12 cellular contexts compared by ENCODE assay signal in the genomic region with DNA sequence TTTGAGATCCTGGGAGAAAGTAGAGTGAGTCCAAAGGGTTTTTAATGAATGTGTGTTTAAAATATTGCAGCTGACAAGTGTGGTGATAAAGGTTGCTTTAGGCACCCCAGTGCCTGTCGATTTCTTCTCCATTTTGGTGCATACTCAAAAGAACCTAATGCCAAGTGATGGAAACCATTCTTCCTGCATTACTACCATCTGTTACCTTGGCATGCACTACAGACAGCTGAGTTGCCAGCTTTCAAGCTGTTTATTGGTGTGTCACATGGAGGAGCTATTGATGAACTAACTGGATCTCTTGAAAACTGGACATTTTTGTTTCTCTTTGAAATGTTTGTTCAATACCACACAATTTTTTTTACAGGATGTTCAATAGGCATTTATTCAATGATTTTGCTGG.
DNase-seq lines count a peak whose midpoint lies in the region; ATAC-seq and TF ChIP-seq lines count a peak whose summit lies in the region.
"Had no signal": no experiment of that assay in that cellular context is flagged by ENCODE, and none has a peak within 500 bp of the region (broad histone marks: within the 10 kb centered on the region; RNA-seq: fewer than 3 reads in every experiment).

No MANE protein-coding gene starts in this region.

- in situ Hi-C loops in G401 (cut with HindIII; ENCODE audit: low sequenced_read_pairs): no loop called here

- H3K27ac Mint-ChIP-seq in brain (peak overlapping the region in 4 of 5 experiments; percentile 63 to 94 (median 80)), immature natural killer cell (no peak overlapping the region)
- H3K27ac Mint-ChIP-seq in activated CD8-positive, alpha-beta memory T cell treated with anti-CD3 and anti-CD28 coated beads, Interleukin-2, amount 10 ng/mL, durations not matched to agents 7 days and 5 days: no peak overlapping the region
- H3K27ac Mint-ChIP-seq: CD14-positive monocyte; CD8-positive, alpha-beta T cell had no signal

- peak overlapping the region in 2 of 5 experiments; percentile 20 to 60 for H3K4me3 Mint-ChIP-seq in brain
- H3K4me3 Mint-ChIP-seq in activated CD8-positive, alpha-beta memory T cell treated with anti-CD3 and anti-CD28 coated beads, Interleukin-2, amount 10 ng/mL, durations not matched to agents 7 days and 5 days: no peak overlapping the region
- no peak overlapping the region for H3K4me3 Mint-ChIP-seq in immature natural killer cell
- H3K4me3 Mint-ChIP-seq: CD14-positive monocyte; CD8-positive, alpha-beta T cell had no signal

- no peak for TF ChIP-seq CTCF in brain (conservative IDR thresholded peaks at IDR 0.05)

- H3K36me3 Mint-ChIP-seq in brain (no peaks in the 10 kb centered on the region), immature natural killer cell (no peaks in the 10 kb centered on the region)
- no peaks in the 10 kb centered on the region for H3K36me3 Mint-ChIP-seq in activated CD8-positive, alpha-beta memory T cell treated with anti-CD3 and anti-CD28 coated beads, Interleukin-2, amount 10 ng/mL, durations not matched to agents 7 days and 5 days
- H3K36me3 Mint-ChIP-seq: CD14-positive monocyte; CD8-positive, alpha-beta T cell had no signal

- ATAC-seq in activated CD8-positive, alpha-beta memory T cell treated with anti-CD3 and anti-CD28 coated beads, Interleukin-2, amount 10 ng/mL, durations not matched to agents 7 days and 5 days: no peak
- ATAC-seq: CD8-positive, alpha-beta T cell; HepG2 had no signal

- H3K9me3 Mint-ChIP-seq in brain (peaks cover 0 to 9% (median 0%) of the 10 kb centered on the region in 5 experiments), immature natural killer cell (peaks cover 15 to 63% (median 29%) of the 10 kb centered on the region in 6 donors)
- H3K9me3 Mint-ChIP-seq in activated CD8-positive, alpha-beta memory T cell treated with anti-CD3 and anti-CD28 coated beads, Interleukin-2, amount 10 ng/mL, durations not matched to agents 7 days and 5 days (ENCODE audit: low read depth): peaks cover 6% of the 10 kb centered on the region

- DNase-seq in G401 (ENCODE audit: low spot score): peak; percentile 85
- peak; percentile 90 to 93 for DNase-seq in NCI-H446 (lab: John Stamatoyannopoulos, UW)
- DNase-seq in NCI-H2227 treated with DMSO at 0.1 percent for 48 hours (lab: John Stamatoyannopoulos, UW): no peak
- no peak for DNase-seq in GM03348 (ENCODE audit: low spot score)
- no peak for DNase-seq in activated CD8-positive, alpha-beta memory T cell treated with anti-CD3 and anti-CD28 coated beads, Interleukin-2, amount 10 ng/mL, durations not matched to agents 7 days and 5 days
- no peak for DNase-seq in immature natural killer cell
- DNase-seq: CD8-positive, alpha-beta T cell; COR-L47; GOT3 had no signal

- H3K27me3 Mint-ChIP-seq in brain (no peaks in the 10 kb centered on the region), immature natural killer cell (ENCODE audit: low read depth in 3 of 3) (peaks cover 0 to 2% (median 0%) of the 10 kb centered on the region in 3 donors)
- no peaks in the 10 kb centered on the region for H3K27me3 Mint-ChIP-seq in activated CD8-positive, alpha-beta memory T cell treated with anti-CD3 and anti-CD28 coated beads, Interleukin-2, amount 10 ng/mL, durations not matched to agents 7 days and 5 days

- peaks cover 12% of the 10 kb centered on the region for H3K4me1 Mint-ChIP-seq in brain
- no peaks in the 10 kb centered on the region for H3K4me1 Mint-ChIP-seq in activated CD8-positive, alpha-beta memory T cell treated with anti-CD3 and anti-CD28 coated beads, Interleukin-2, amount 10 ng/mL, durations not matched to agents 7 days and 5 days
- H3K4me1 Mint-ChIP-seq in immature natural killer cell: no peaks in the 10 kb centered on the region
- H3K4me1 Mint-ChIP-seq: CD14-positive monocyte had no signal

- CTCF ChIA-PET in activated CD8-positive, alpha-beta memory T cell treated with anti-CD3 and anti-CD28 coated beads, Interleukin-2, amount 10 ng/mL, durations not matched to agents 7 days and 5 days (lab: Charles Lee): no interaction called here

Comparison
In these comparisons a context has a peak if more than half of its experiments do, and no peak if none do; other contexts are left out.
1. DNase-seq: peak in G401 (single experiment) and NCI-H446 (2 of 2); none in NCI-H2227 treated with DMSO at 0.1 percent for 48 hours (single experiment), GM03348 (single experiment), activated CD8-positive, alpha-beta memory T cell treated with anti-CD3 and anti-CD28 coated beads, Interleukin-2, amount 10 ng/mL, durations not matched to agents 7 days and 5 days (single experiment) and immature natural killer cell (0 of 3).
2. H3K27ac Mint-ChIP-seq: peak in brain (4 of 5); none in activated CD8-positive, alpha-beta memory T cell treated with anti-CD3 and anti-CD28 coated beads, Interleukin-2, amount 10 ng/mL, durations not matched to agents 7 days and 5 days (single experiment) and immature natural killer cell (0 of 6).